In genomic region chr15:62834686-62835279, GRCh38 we compare ENCODE assay signal across 26 cellular contexts.
"Had no signal": no experiment of that assay in that cellular context is flagged by ENCODE, and none has a peak within 500 bp of the region (broad histone marks: within the 10 kb centered on the region; RNA-seq: fewer than 3 reads in every experiment).

No MANE protein-coding gene starts in this region.

- H3K27ac Mint-ChIP-seq: activated CD4-positive, alpha-beta memory T cell treated with anti-CD3 and anti-CD28 coated beads, Interleukin-2, amount 10 ng/mL, durations not matched to agents 7 days and 5 days; activated naive CD4-positive, alpha-beta T cell treated with anti-CD3 and anti-CD28 coated beads, Interleukin-2, amount 50 U/mL, for 24 hours; endodermal cell; naive thymus-derived CD4-positive, alpha-beta T cell; T-helper 17 cell; WTC11 had no signal

- H3K27me3 ChIP-seq: gastroesophageal sphincter, neutrophil, tibial nerve had no signal

- FAIRE-seq: keratinocyte, TTC549 had no signal

- H3K9me3 Mint-ChIP-seq: activated CD4-positive, alpha-beta memory T cell treated with anti-CD3 and anti-CD28 coated beads, Interleukin-2, amount 10 ng/mL, durations not matched to agents 7 days and 5 days; activated naive CD4-positive, alpha-beta T cell treated with anti-CD3 and anti-CD28 coated beads, Interleukin-2, amount 50 U/mL, for 24 hours; activated T-cell treated with anti-CD3 and anti-CD28 coated beads, Interleukin-2, amount 50 U/mL, for 4 hours; brain; endodermal cell; WTC11 had no signal

- H3K9me3 ChIP-seq: gastroesophageal sphincter, neutrophil, tibial nerve had no signal

- ATAC-seq: activated T-cell treated with anti-CD3 and anti-CD28 coated beads, Interleukin-2, amount 50 U/mL, for 4 hours; naive thymus-derived CD4-positive, alpha-beta T cell; T-helper 17 cell; WTC11 had no signal

- H3K4me3 Mint-ChIP-seq: activated CD4-positive, alpha-beta memory T cell treated with anti-CD3 and anti-CD28 coated beads, Interleukin-2, amount 10 ng/mL, durations not matched to agents 7 days and 5 days; activated naive CD4-positive, alpha-beta T cell treated with anti-CD3 and anti-CD28 coated beads, Interleukin-2, amount 50 U/mL, for 24 hours; activated T-cell treated with anti-CD3 and anti-CD28 coated beads, Interleukin-2, amount 50 U/mL, for 4 hours; brain; endodermal cell; naive thymus-derived CD4-positive, alpha-beta T cell; T-helper 17 cell; WTC11 had no signal

- H3K4me3 ChIP-seq: gastroesophageal sphincter, lung, skin epidermis, tibial nerve had no signal

- H3K27ac ChIP-seq: gastroesophageal sphincter, neutrophil, tibial nerve had no signal

- DNase-seq: activated CD4-positive, alpha-beta memory T cell treated with anti-CD3 and anti-CD28 coated beads, Interleukin-2, amount 10 ng/mL, durations not matched to agents 7 days and 5 days; activated CD4-positive, alpha-beta T cell treated with anti-CD3 and anti-CD28 coated beads for 4 hours; activated effector memory CD4-positive, alpha-beta T cell treated with Interleukin-2 at 50 U/mL for 16 hours; activated T-cell treated with anti-CD3 and anti-CD28 coated beads, Interleukin-2, amount 50 U/mL, for 4 hours; dermis blood vessel endothelial cell; endodermal cell; erythroblast; hippocampal formation; midbrain; naive thymus-derived CD4-positive, alpha-beta T cell; retina; stimulated activated CD4-positive, alpha-beta T cell treated with anti-CD3 and anti-CD28 coated beads, Interleukin-4, amount 100 ng/mL, for 4 hours; stimulated activated CD8-positive, alpha-beta memory T cell treated with anti-CD3 and anti-CD28 coated beads, Interleukin-4, amount 100 ng/mL, for 48 hours; stimulated activated naive CD4-positive, alpha-beta T cell treated with Interleukin-2 at 50 U/mL for 16 hours; substantia nigra; T-helper 17 cell had no signal

- H3K4me1 ChIP-seq: gastroesophageal sphincter, tibial nerve had no signal

- H3K4me1 Mint-ChIP-seq: activated naive CD4-positive, alpha-beta T cell treated with anti-CD3 and anti-CD28 coated beads, Interleukin-2, amount 50 U/mL, for 24 hours; brain; endodermal cell; naive thymus-derived CD4-positive, alpha-beta T cell; T-helper 17 cell had no signal

- H3K27me3 Mint-ChIP-seq: activated CD4-positive, alpha-beta memory T cell treated with anti-CD3 and anti-CD28 coated beads, Interleukin-2, amount 10 ng/mL, durations not matched to agents 7 days and 5 days had no signal

- H3K36me3 Mint-ChIP-seq: activated naive CD4-positive, alpha-beta T cell treated with anti-CD3 and anti-CD28 coated beads, Interleukin-2, amount 50 U/mL, for 24 hours; naive thymus-derived CD4-positive, alpha-beta T cell had no signal
